Comparison of ENCODE assay signal across 16 cellular contexts in the genomic region with DNA sequence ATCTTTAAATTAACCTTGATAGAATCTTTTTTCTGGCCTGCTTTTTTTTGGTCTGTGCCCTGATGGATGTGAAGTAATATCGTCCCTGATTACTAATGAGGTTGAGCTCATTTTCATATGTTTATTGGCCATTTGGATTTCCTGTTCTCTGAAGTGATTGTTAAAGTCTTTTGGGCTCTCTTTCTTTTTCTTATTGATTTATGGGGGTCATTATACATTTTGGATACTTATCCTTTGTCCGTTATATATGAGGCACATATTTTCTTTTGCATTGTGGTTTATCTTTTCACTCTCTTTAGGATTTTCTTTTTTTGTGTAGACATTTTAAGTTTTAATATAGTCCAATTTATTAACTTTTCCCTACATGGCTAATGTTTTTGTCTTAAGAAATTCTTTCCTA. TPM values are rescaled to one million over a fixed set of nuclear protein-coding genes. Genes with fewer than 3 reads are reported as not detected.
DNase-seq lines count a peak whose midpoint lies in the region; ATAC-seq, FAIRE-seq and TF ChIP-seq lines count a peak whose summit lies in the region.
"Had no signal": no experiment of that assay in that cellular context is flagged by ENCODE, and none has a peak within 500 bp of the region (broad histone marks: within the 10 kb centered on the region; RNA-seq: fewer than 3 reads in every experiment).

No MANE protein-coding gene starts in this region.

- in situ Hi-C loops in IMR-90 (cut with MboI; ENCODE audit: low sequenced_read_pairs): no loop called here

- H3K14ac ChIP-seq in IMR-90 (replicated peaks; ENCODE audit: low read depth, low read length): no peak overlapping the region

- H3K23ac ChIP-seq in IMR-90 (ENCODE audit: low read depth, low read length): no peak overlapping the region

- no TSS peak for BruUV-seq in IMR-90 (replicated peaks; lab: Mats Ljungman, UMichigan)

- peak overlapping the region; percentile 70 for H3K27ac Mint-ChIP-seq in central memory CD8-positive, alpha-beta T cell (ENCODE audit: low read depth)
- no peak overlapping the region for H3K27ac Mint-ChIP-seq in mesothelial cell of epicardium

- no peak overlapping the region for H2AK5ac ChIP-seq in IMR-90 (ENCODE audit: low read depth, low read length)

- H2BK15ac ChIP-seq in IMR-90 (ENCODE audit: low read depth, low read length): no peak overlapping the region

- CTCF ChIA-PET in IMR-90 (lab: Yijun Ruan, JAX): no interaction called here

- H3K79me1 ChIP-seq in IMR-90 (ENCODE audit: low read depth in 1 of 2, low read length in 2 of 2): peaks cover 14 to 43% of the 10 kb centered on the region in 2 experiments

- TF ChIP-seq POLR2A in H54 (IDR thresholded peaks at IDR 0.05; ENCODE audit: low read depth, low read length) (no peak), IMR-90 (IDR thresholded peaks at IDR 0.05; ENCODE audit: low read depth, low read length) (no peak), breast epithelium (IDR thresholded peaks at IDR 0.05) (no peak)

- no peak overlapping the region for H2AFZ ChIP-seq in IMR-90 (replicated peaks; ENCODE audit: low read length, poor library complexity)

- no peak overlapping the region for H3K4me3 Mint-ChIP-seq in central memory CD8-positive, alpha-beta T cell
- no peak overlapping the region for H3K4me3 Mint-ChIP-seq in mesothelial cell of epicardium

- no peak overlapping the region for H4K91ac ChIP-seq in IMR-90 (ENCODE audit: insufficient read depth, low read depth, low read length)

- H3K27ac ChIP-seq in IMR-90 (ENCODE audit: insufficient read depth, low read length): no peak overlapping the region
- H3K27ac ChIP-seq in breast epithelium: no peak overlapping the region
- H3K27ac ChIP-seq: BLaER1 had no signal

- peaks cover 66% of the 10 kb centered on the region for H3K4me1 Mint-ChIP-seq in central memory CD8-positive, alpha-beta T cell
- peaks cover 10% of the 10 kb centered on the region for H3K4me1 Mint-ChIP-seq in mesothelial cell of epicardium

- no peaks in the 10 kb centered on the region for H3K27me3 Mint-ChIP-seq in central memory CD8-positive, alpha-beta T cell
- H3K27me3 Mint-ChIP-seq in mesothelial cell of epicardium (ENCODE audit: low read depth): no peaks in the 10 kb centered on the region
- H3K27me3 Mint-ChIP-seq: CD8-positive, alpha-beta memory T cell had no signal

- peaks cover 31% of the 10 kb centered on the region for H4K20me1 ChIP-seq in IMR-90 (ENCODE audit: insufficient read depth, low read length)

- H3K36me3 Mint-ChIP-seq in central memory CD8-positive, alpha-beta T cell (ENCODE audit: insufficient read depth): peaks cover 2% of the 10 kb centered on the region
- peaks cover 5% of the 10 kb centered on the region for H3K36me3 Mint-ChIP-seq in mesothelial cell of epicardium

- H3K36me3 ChIP-seq in IMR-90 (ENCODE audit: control insufficient read depth, insufficient read depth, low read length) (no peaks in the 10 kb centered on the region), breast epithelium (no peaks in the 10 kb centered on the region)
- H3K36me3 ChIP-seq: BLaER1, HAP-1 had no signal

- H3K4ac ChIP-seq in IMR-90 (ENCODE audit: low read depth, low read length): no peak overlapping the region

- ATAC-seq in IMR-90 (ENCODE audit: low read depth): no peak
- no peak for ATAC-seq in central memory CD8-positive, alpha-beta T cell (replicated peaks; ENCODE audit: extremely low read depth, poor library complexity, severe bottlenecking)
- ATAC-seq: HepG2 had no signal

- H3K9me3 ChIP-seq in IMR-90 (ENCODE audit: control insufficient read depth, insufficient read depth, low read length) (no peaks in the 10 kb centered on the region), breast epithelium (no peaks in the 10 kb centered on the region)
- H3K9me3 ChIP-seq: Caco-2, HAP-1 had no signal

- no peak overlapping the region for H3K18ac ChIP-seq in IMR-90 (ENCODE audit: low read depth, low read length)

- H4K8ac ChIP-seq in IMR-90 (ENCODE audit: low read depth in 2 of 2, low read length in 2 of 2): no peak overlapping the region

- DNase-seq in H54 (ENCODE audit: insufficient read length, low spot score): no peak
- DNase-seq in IMR-90: no peak
- DNase-seq in central memory CD8-positive, alpha-beta T cell (ENCODE audit: low spot score in 2 of 2): no peak
- DNase-seq in breast epithelium (ENCODE audit: low spot score in 2 of 2): no peak
- no peak for DNase-seq in HK-2 (ENCODE audit: unreplicated experiment)
- no peak for DNase-seq in mesothelial cell of epicardium (ENCODE audit: low spot score in 2 of 2, unreplicated experiment in 2 of 2)
- DNase-seq: Caco-2; CD8-positive, alpha-beta memory T cell; DND-41; GDM1; GOT3 had no signal

- H4K5ac ChIP-seq in IMR-90 (ENCODE audit: low read depth, low read length): no peak overlapping the region

- no peaks in the 10 kb centered on the region for H3K9me3 Mint-ChIP-seq in central memory CD8-positive, alpha-beta T cell
- H3K9me3 Mint-ChIP-seq in mesothelial cell of epicardium: peaks cover 4% of the 10 kb centered on the region
- H3K9me3 Mint-ChIP-seq: CD8-positive, alpha-beta memory T cell had no signal

- H3K9ac ChIP-seq in IMR-90 (ENCODE audit: low read depth, low read length): no peak overlapping the region
- H3K9ac ChIP-seq: BLaER1 had no signal

- no peak overlapping the region for H2AK9ac ChIP-seq in IMR-90 (replicated peaks; ENCODE audit: low read depth, low read length, poor library complexity)

- H3K4me1 ChIP-seq in IMR-90 (ENCODE audit: control insufficient read depth, insufficient read depth, low read length) (peaks cover 2% of the 10 kb centered on the region), breast epithelium (no peaks in the 10 kb centered on the region)
- H3K4me1 ChIP-seq: HAP-1 had no signal

- FAIRE-seq in H54 (lab: Jason Lieb, UNC): peak; percentile 33
- FAIRE-seq: GM12892, HepG2, HTR-8/SVneo had no signal

- TF ChIP-seq RAD21 in IMR-90 (IDR thresholded peaks at IDR 0.05; ENCODE audit: low read length): no peak

- H3K9me1 ChIP-seq in IMR-90 (ENCODE audit: insufficient read depth, low read length): peaks cover 11% of the 10 kb centered on the region

- no peak overlapping the region for H2BK20ac ChIP-seq in IMR-90 (ENCODE audit: low read depth, low read length)

- no peak overlapping the region for H2BK120ac ChIP-seq in IMR-90 (ENCODE audit: low read depth, low read length)

- POLR2A ChIA-PET in IMR-90 (lab: Charles Lee; ENCODE audit: unreplicated experiment): interaction anchor here (0.6 kb wide), 1 partner anchor 983 kb away, joined by 4 read pairs; no protein-coding TSS in a partner anchor

- TF ChIP-seq CTCF in IMR-90 (conservative IDR thresholded peaks at IDR 0.05; ENCODE audit: low read depth, low read length) (no peak), breast epithelium (IDR thresholded peaks at IDR 0.05) (no peak), mesothelial cell of epicardium (IDR thresholded peaks at IDR 0.05; ENCODE audit: unreplicated experiment) (no peak)

- H3K4me2 ChIP-seq in IMR-90 (ENCODE audit: low read depth, low read length): no peak overlapping the region
- H3K4me2 ChIP-seq: BLaER1 had no signal

- intact Hi-C loops in IMR-90 (cut with micrococcal nuclease) (no loop called here), breast epithelium (cut with DNase I; ENCODE audit: low total_unique reads) (no loop called here)

- dilution Hi-C loops in IMR-90 (cut with HindIII; ENCODE audit: low sequenced_read_pairs, unreplicated experiment): no loop called here

- H3K27me3 ChIP-seq in IMR-90 (ENCODE audit: control insufficient read depth, insufficient read depth, low read length): no peaks in the 10 kb centered on the region
- H3K27me3 ChIP-seq in breast epithelium: no peaks in the 10 kb centered on the region
- H3K27me3 ChIP-seq: BLaER1 had no signal

- H3K56ac ChIP-seq in IMR-90 (ENCODE audit: extremely low read depth, insufficient read depth, low read length): no peak overlapping the region

- H3K4me3 ChIP-seq in IMR-90 (ENCODE audit: insufficient read depth, low read depth, low read length): no peak overlapping the region
- H3K4me3 ChIP-seq in breast epithelium: no peak overlapping the region
- H3K4me3 ChIP-seq: BLaER1, HAP-1 had no signal

- no CpG with 5 or more reads among the region's 2 CpGs for WGBS in IMR-90 (ENCODE audit: extremely low coverage in 2 of 2, insufficient read length in 1 of 2), 2 experiments

- H2BK5ac ChIP-seq in IMR-90 (ENCODE audit: low read depth, low read length, poor library complexity, severe bottlenecking): peak overlapping the region; percentile 23

TF ChIP-seq in IMR-90, 13 proteins besides CTCF, POLR2A, EP300 and RAD21 (continues in another document):
- no peak for TF ChIP-seq BHLHE40 (IDR thresholded peaks at IDR 0.05; ENCODE audit: low read depth, low read length)
- TF ChIP-seq, protein P1, sequence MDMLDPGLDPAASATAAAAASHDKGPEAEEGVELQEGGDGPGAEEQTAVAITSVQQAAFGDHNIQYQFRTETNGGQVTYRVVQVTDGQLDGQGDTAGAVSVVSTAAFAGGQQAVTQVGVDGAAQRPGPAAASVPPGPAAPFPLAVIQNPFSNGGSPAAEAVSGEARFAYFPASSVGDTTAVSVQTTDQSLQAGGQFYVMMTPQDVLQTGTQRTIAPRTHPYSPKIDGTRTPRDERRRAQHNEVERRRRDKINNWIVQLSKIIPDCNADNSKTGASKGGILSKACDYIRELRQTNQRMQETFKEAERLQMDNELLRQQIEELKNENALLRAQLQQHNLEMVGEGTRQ (IDR thresholded peaks at IDR 0.05; ENCODE audit: low read depth, low read length): no peak
- no peak for TF ChIP-seq CHD1 (IDR thresholded peaks at IDR 0.05; ENCODE audit: low read depth, low read length)
- TF ChIP-seq, protein P2, sequence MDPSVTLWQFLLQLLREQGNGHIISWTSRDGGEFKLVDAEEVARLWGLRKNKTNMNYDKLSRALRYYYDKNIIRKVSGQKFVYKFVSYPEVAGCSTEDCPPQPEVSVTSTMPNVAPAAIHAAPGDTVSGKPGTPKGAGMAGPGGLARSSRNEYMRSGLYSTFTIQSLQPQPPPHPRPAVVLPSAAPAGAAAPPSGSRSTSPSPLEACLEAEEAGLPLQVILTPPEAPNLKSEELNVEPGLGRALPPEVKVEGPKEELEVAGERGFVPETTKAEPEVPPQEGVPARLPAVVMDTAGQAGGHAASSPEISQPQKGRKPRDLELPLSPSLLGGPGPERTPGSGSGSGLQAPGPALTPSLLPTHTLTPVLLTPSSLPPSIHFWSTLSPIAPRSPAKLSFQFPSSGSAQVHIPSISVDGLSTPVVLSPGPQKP (IDR thresholded peaks at IDR 0.05; ENCODE audit: borderline replicate concordance, low read depth, low read length): no peak
- no peak for TF ChIP-seq FOS (IDR thresholded peaks at IDR 0.05; ENCODE audit: low read depth, low read length)
- TF ChIP-seq MAZ (IDR thresholded peaks at IDR 0.05; ENCODE audit: borderline replicate concordance, low read depth, low read length): no peak
- no peak for TF ChIP-seq MXI1 (IDR thresholded peaks at IDR 0.05; ENCODE audit: borderline replicate concordance, low read depth, low read length)
- no peak for TF ChIP-seq NFE2L2 (IDR thresholded peaks at IDR 0.05; ENCODE audit: low read depth, low read length)

RNA-seq across cellular contexts. Expression of a gene that starts 12.6 kb away (rescaled TPM):
- total RNA-seq in IMR-90 (2012; rRNA removed) (21.5 and 54.2 TPM in 2 replicates), breast epithelium (10 to 100 TPM; 63.2 to 94.4 (median 76.4) TPM), mesothelial cell of epicardium (29.3 to 30.2 TPM (median 29.7 TPM) in 3 replicates)
- 6.0 and 8.1 TPM in 2 replicates for polyA plus RNA-seq in IMR-90 (2012; rRNA removed)
- 0.52 and 0.96 TPM in 2 replicates for polyA plus RNA-seq in IMR-90 (2012; cell fraction: cytosol; rRNA removed)
- 0.30 and 3.6 TPM in 2 replicates for polyA plus RNA-seq in IMR-90 (2012; cell fraction: nucleus; rRNA removed; ENCODE audit: low replicate concordance)
